In genomic region chr11:23540101-23540561, GRCh38 we compare ENCODE assay signal across 7 cellular contexts.
DNase-seq lines count a peak whose midpoint lies in the region; ATAC-seq and TF ChIP-seq lines count a peak whose summit lies in the region.

No MANE protein-coding gene starts in this region.

- no peak overlapping the region for H3K4me3 ChIP-seq in mucosa of descending colon

- ATAC-seq in GM21423 (IDR thresholded peaks at IDR 0.05; ENCODE audit: unreplicated experiment) (peak; percentile 93), HG03520 (IDR thresholded peaks at IDR 0.05; ENCODE audit: unreplicated experiment) (peak; percentile 93), mucosa of descending colon (peak; percentile 86)

- DNase-seq in NCI-H774 (lab: John Stamatoyannopoulos, UW) (peak; percentile 30), dermis blood vessel endothelial cell (peak; percentile 58), mucosa of descending colon (peak in 1 of 3 donors; percentile 39), activated gamma-delta T cell (lab: John Stamatoyannopoulos, UW) (no peak)

- H3K9me3 ChIP-seq in mucosa of descending colon, result no peaks in the 10 kb centered on the region

- H3K36me3 ChIP-seq in mucosa of descending colon (ENCODE audit: low read depth), result no peaks in the 10 kb centered on the region

- intact Hi-C loops in mucosa of descending colon (cut with DNase I, micrococcal nuclease), result no loop called here

- no peaks in the 10 kb centered on the region for H3K4me1 ChIP-seq in mucosa of descending colon (ENCODE audit: low read depth)

- peak; percentile 82 for TF ChIP-seq CTCF in GM12872 (IDR thresholded peaks at IDR 0.05; ENCODE audit: insufficient read depth, low read depth, low read length)
- TF ChIP-seq CTCF in mucosa of descending colon (IDR thresholded peaks at IDR 0.05), result peak; percentile 49
